16 cellular contexts compared by ENCODE assay signal in the genomic region with DNA sequence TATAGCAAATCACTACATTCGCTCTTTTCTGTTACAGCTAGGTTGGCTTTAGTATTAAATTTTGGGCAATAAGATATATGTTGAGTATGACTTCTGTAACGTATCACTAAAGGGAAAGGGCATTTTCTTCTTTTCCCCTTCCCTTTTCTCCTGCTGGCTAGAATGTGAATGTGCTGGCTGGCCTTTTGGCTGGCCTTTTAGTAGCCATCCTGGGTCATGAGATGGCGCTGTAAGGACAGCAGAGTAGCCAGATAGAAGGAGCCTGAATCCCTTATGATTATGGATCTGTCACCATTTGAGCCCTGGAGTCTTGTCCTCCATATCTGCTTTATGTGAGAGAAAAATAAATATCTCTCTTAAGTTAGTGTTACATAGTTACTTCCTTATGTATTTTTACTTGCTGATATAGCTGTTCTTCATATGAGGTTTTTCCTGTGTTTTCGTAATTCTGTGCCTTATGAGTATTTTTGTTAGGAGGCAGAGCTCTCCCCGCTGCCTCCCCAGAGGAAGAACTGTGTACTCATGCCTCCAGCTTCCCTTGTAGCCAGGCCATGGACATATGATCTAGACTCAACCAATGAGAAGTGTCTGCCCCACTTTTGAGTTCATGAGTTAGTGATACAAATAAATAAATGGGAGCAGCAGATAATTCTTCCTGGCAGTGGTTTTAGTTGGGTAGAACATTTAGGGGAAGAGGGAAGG.
DNase-seq lines count a peak whose midpoint lies in the region; ATAC-seq, FAIRE-seq and TF ChIP-seq lines count a peak whose summit lies in the region.
"Had no signal": no experiment of that assay in that cellular context is flagged by ENCODE, and none has a peak within 500 bp of the region (broad histone marks: within the 10 kb centered on the region; RNA-seq: fewer than 3 reads in every experiment).

No MANE protein-coding gene starts in this region.

- H3K79me2 ChIP-seq in H1 (ENCODE audit: control insufficient read depth in 1 of 2, insufficient read depth in 2 of 2, low read length in 2 of 2) (peaks cover 0 to 4% of the 10 kb centered on the region in 2 experiments; a peak in 1 of 4 replicates), mesendoderm (ENCODE audit: control insufficient read depth, insufficient read depth, low read length) (no peaks in the 10 kb centered on the region)

- 69% methylated on average over 5 of the region's 5 CpGs; no CpG with 5 or more reads in 1 of the 2 experiments for WGBS in H1 (ENCODE audit: extremely low coverage in 1 of 2, insufficient coverage in 1 of 2, insufficient read length in 1 of 2, insufficient replicate concordance in 2 of 2, low coverage in 1 of 2, low lambda C conversion rate in 2 of 2, missing lambda C conversion rate in 1 of 2), 2 experiments
- WGBS in mesendoderm (ENCODE audit: extremely low coverage, insufficient coverage, low lambda C conversion rate), result no CpG with 5 or more reads among the region's 5 CpGs

- H3K4me1 Mint-ChIP-seq in activated T-helper 17 cell treated with anti-CD3 and anti-CD28 coated beads, Interleukin-2, amount 50 U/mL, for 72 hours, result peaks cover 7% of the 10 kb centered on the region

- no peak overlapping the region for H2AFZ ChIP-seq in H1 (ENCODE audit: low read length)

- TF ChIP-seq RAD21 in H1 (IDR thresholded peaks at IDR 0.05 in 1 of 2, conservative IDR thresholded peaks at IDR 0.05 in 1 of 2; ENCODE audit: low read depth in 2 of 2, low read length in 2 of 2), result peak; percentile 76 to 80

- H3K4me1 ChIP-seq in H1 (replicated peaks in 1 of 4; ENCODE audit: control insufficient read depth in 3 of 4, insufficient read depth in 4 of 4, low read length in 3 of 4), result no peaks in the 10 kb centered on the region
- no peaks in the 10 kb centered on the region for H3K4me1 ChIP-seq in mesendoderm (ENCODE audit: control insufficient read depth, low read depth, low read length)
- H3K4me1 ChIP-seq in left lung, result no peaks in the 10 kb centered on the region

- H2BK120ac ChIP-seq in H1 (replicated peaks; ENCODE audit: low read depth, low read length) (no peak overlapping the region), mesendoderm (ENCODE audit: low read depth, low read length) (no peak overlapping the region)

- peak; percentile 43 for DNase-seq in EL
- DNase-seq in NCI-H69 (lab: John Stamatoyannopoulos, UW), result peak; percentile 7
- peak in 1 of 2 experiments; percentile 13 for DNase-seq in H1 (ENCODE audit: low read depth in 1 of 2, low spot score in 2 of 2)
- DNase-seq in mesendoderm, result peak; percentile 84
- DNase-seq in left lung, result no peak
- DNase-seq in activated CD4-positive, alpha-beta T cell treated with anti-CD3 and anti-CD28 coated beads for 48 hours, result no peak
- DNase-seq: activated CD4-positive, alpha-beta T cell treated with anti-CD3 and anti-CD28 coated beads for 36 hours; activated gamma-delta T cell; cortex of kidney; NCI-H1417 treated with DMSO at 0.1 percent for 48 hours; NCI-H774; posterior cingulate gyrus; stimulated activated CD4-positive, alpha-beta T cell treated with anti-CD3 and anti-CD28 coated beads, Interleukin-4, amount 100 ng/mL, for 4 hours had no signal

- H3K27me3 Mint-ChIP-seq in activated T-helper 17 cell treated with anti-CD3 and anti-CD28 coated beads, Interleukin-2, amount 50 U/mL, for 72 hours, result no peaks in the 10 kb centered on the region
- H3K27me3 Mint-ChIP-seq: activated CD4-positive, alpha-beta T cell treated with anti-CD3 and anti-CD28 coated beads for 36 hours had no signal

- no peak overlapping the region for H3K14ac ChIP-seq in H1 (ENCODE audit: insufficient read length)

- CTCF ChIA-PET in H1 (lab: Charles Lee; ENCODE audit: partially characterized antibody), result interaction anchor here (0.6 to 3.4 kb wide), 30 partner anchors 9 to 448 kb away, joined by 3 to 28 read pairs (median 4); no protein-coding TSS in a partner anchor

- H3K23ac ChIP-seq in H1 (ENCODE audit: insufficient read length), result no peak overlapping the region
- H3K23ac ChIP-seq in mesendoderm (ENCODE audit: low read length), result no peak overlapping the region

- no peaks in the 10 kb centered on the region for H4K20me1 ChIP-seq in H1 (replicated peaks in 1 of 2; ENCODE audit: control insufficient read depth in 1 of 2, insufficient read depth in 2 of 2, low read length in 2 of 2)

- no peak overlapping the region for H2BK20ac ChIP-seq in H1 (ENCODE audit: low read length)

- no peak overlapping the region for H4K8ac ChIP-seq in H1 (ENCODE audit: extremely low read depth, insufficient read depth, low read length)
- H4K8ac ChIP-seq in mesendoderm (ENCODE audit: low read depth, low read length), result no peak overlapping the region

- H2BK5ac ChIP-seq in H1 (ENCODE audit: low read depth, low read length) (0 out of 2 replicates have a peak overlapping the region, but pooled peaks have one; percentile 13), mesendoderm (ENCODE audit: low read length) (no peak overlapping the region)

- H3K4me2 ChIP-seq in H1 (ENCODE audit: insufficient read depth in 1 of 2, low read depth in 2 of 2, low read length in 2 of 2) (no peak overlapping the region), mesendoderm (ENCODE audit: low read length) (no peak overlapping the region)

- ATAC-seq in left lung, result no peak
- ATAC-seq in activated T-helper 17 cell treated with anti-CD3 and anti-CD28 coated beads, Interleukin-2, amount 50 U/mL, for 72 hours (replicated peaks), result no peak
- no peak for ATAC-seq in HG03460 (IDR thresholded peaks at IDR 0.05; ENCODE audit: unreplicated experiment)
- ATAC-seq: activated CD4-positive, alpha-beta T cell treated with anti-CD3 and anti-CD28 coated beads for 36 hours had no signal

- POLR2A ChIA-PET in H1 (lab: Charles Lee; ENCODE audit: partially characterized antibody), result no interaction called here

- no peaks in the 10 kb centered on the region for H3K23me2 ChIP-seq in H1 (ENCODE audit: low read depth, low read length)

- intact Hi-C loops in left lung (cut with DNase I), result no loop called here

- no peaks in the 10 kb centered on the region for H3K27me3 ChIP-seq in H1 (replicated peaks in 1 of 4; ENCODE audit: control insufficient read depth in 3 of 4, extremely low read depth in 1 of 4, insufficient read depth in 3 of 4, low read length in 3 of 4)
- no peaks in the 10 kb centered on the region for H3K27me3 ChIP-seq in mesendoderm (ENCODE audit: insufficient read depth, low read length, poor library complexity)
- no peaks in the 10 kb centered on the region for H3K27me3 ChIP-seq in left lung

- H3K56ac ChIP-seq in H1 (replicated peaks; ENCODE audit: insufficient read length, low read depth, low read length) (no peak overlapping the region), mesendoderm (ENCODE audit: low read length) (no peak overlapping the region)

- H4K5ac ChIP-seq in H1 (ENCODE audit: insufficient read length, low read depth, low read length), result no peak overlapping the region
- no peak overlapping the region for H4K5ac ChIP-seq in mesendoderm (ENCODE audit: low read length)

- no peak overlapping the region for H3K4me3 Mint-ChIP-seq in activated T-helper 17 cell treated with anti-CD3 and anti-CD28 coated beads, Interleukin-2, amount 50 U/mL, for 72 hours
- H3K4me3 Mint-ChIP-seq: activated CD4-positive, alpha-beta T cell treated with anti-CD3 and anti-CD28 coated beads for 36 hours had no signal

- no peak for TF ChIP-seq POLR2A in H1 (IDR thresholded peaks at IDR 0.05; ENCODE audit: control extremely low read depth in 1 of 2, low read depth in 2 of 2, low read length in 2 of 2)

- no peak overlapping the region for H2BK12ac ChIP-seq in H1 (ENCODE audit: low read depth, low read length)

- H3K36me3 Mint-ChIP-seq in activated T-helper 17 cell treated with anti-CD3 and anti-CD28 coated beads, Interleukin-2, amount 50 U/mL, for 72 hours (ENCODE audit: low read depth), result no peaks in the 10 kb centered on the region

- no peak overlapping the region for H4K91ac ChIP-seq in H1 (replicated peaks; ENCODE audit: insufficient read length, low read length)

- FAIRE-seq in H1 (lab: Jason Lieb, UNC), result peak; percentile 91

- H3K27ac ChIP-seq in H1 (ENCODE audit: low read depth, low read length) (no peak overlapping the region), mesendoderm (ENCODE audit: low read depth, low read length) (no peak overlapping the region), left lung (no peak overlapping the region)
- H3K27ac ChIP-seq: SK-N-MC had no signal

- no peak overlapping the region for H3K4me3 ChIP-seq in H1 (ENCODE audit: extremely low read depth in 1 of 4, insufficient read depth in 2 of 4, low read depth in 3 of 4, low read length in 4 of 4)
- no peak overlapping the region for H3K4me3 ChIP-seq in mesendoderm (ENCODE audit: low read length)
- H3K4me3 ChIP-seq in left lung, result no peak overlapping the region
- H3K4me3 ChIP-seq: SK-N-MC had no signal

- TF ChIP-seq CTCF in H1 (IDR thresholded peaks at IDR 0.05; ENCODE audit: control extremely low read depth in 1 of 3, insufficient read depth in 1 of 3, low read depth in 1 of 3, low read length in 3 of 3) (peak; percentile 58 to 98 (median 89)), left lung (IDR thresholded peaks at IDR 0.05) (no peak)

- no peak overlapping the region for H3K9ac ChIP-seq in H1 (replicated peaks in 1 of 4; ENCODE audit: extremely low read depth in 1 of 4, low read depth in 3 of 4, low read length in 3 of 4)
- H3K9ac ChIP-seq in mesendoderm (ENCODE audit: low read length), result no peak overlapping the region

- H3K36me3 ChIP-seq in H1 (ENCODE audit: control insufficient read depth in 2 of 4, insufficient read depth in 4 of 4, low read length in 3 of 4) (no peaks in the 10 kb centered on the region), mesendoderm (ENCODE audit: control insufficient read depth, insufficient read depth, low read length) (no peaks in the 10 kb centered on the region), left lung (no peaks in the 10 kb centered on the region)

- no peak overlapping the region for H3K27ac Mint-ChIP-seq in activated T-helper 17 cell treated with anti-CD3 and anti-CD28 coated beads, Interleukin-2, amount 50 U/mL, for 72 hours
- H3K27ac Mint-ChIP-seq: activated CD4-positive, alpha-beta T cell treated with anti-CD3 and anti-CD28 coated beads for 36 hours had no signal

- no peaks in the 10 kb centered on the region for H3K9me3 Mint-ChIP-seq in activated T-helper 17 cell treated with anti-CD3 and anti-CD28 coated beads, Interleukin-2, amount 50 U/mL, for 72 hours

- H3K18ac ChIP-seq in H1 (ENCODE audit: extremely low read depth, low read length) (no peak overlapping the region), mesendoderm (ENCODE audit: low read length) (no peak overlapping the region)

- H3K79me1 ChIP-seq in H1 (ENCODE audit: low read depth, low read length), result no peaks in the 10 kb centered on the region; the same call in 1 of the 2 replicates
- H3K79me1 ChIP-seq in mesendoderm (ENCODE audit: low read length), result no peaks in the 10 kb centered on the region

- H3K9me3 ChIP-seq in H1 (ENCODE audit: insufficient read depth in 2 of 2, low read depth in 1 of 2, low read length in 1 of 2) (no peaks in the 10 kb centered on the region), left lung (peaks cover 0 to 3% of the 10 kb centered on the region in 2 donors)

- H3K4ac ChIP-seq in H1 (replicated peaks; ENCODE audit: insufficient read length, low read depth, low read length), result no peak overlapping the region
- H3K4ac ChIP-seq in mesendoderm (ENCODE audit: low read depth, low read length), result no peak overlapping the region

- TF ChIP-seq EP300 in H1 (IDR thresholded peaks at IDR 0.05; ENCODE audit: borderline replicate concordance in 1 of 2, low read depth in 2 of 2, low read length in 2 of 2), result no peak

- H2BK15ac ChIP-seq in H1 (ENCODE audit: low read length) (no peak overlapping the region), mesendoderm (replicated peaks; ENCODE audit: low read depth) (no peak overlapping the region)

- no peak overlapping the region for H2AK5ac ChIP-seq in H1 (ENCODE audit: low read depth, low read length)
- no peak overlapping the region for H2AK5ac ChIP-seq in mesendoderm (ENCODE audit: low read length)

Comparison
In these comparisons a context has a peak if more than half of its experiments do, and no peak if none do; other contexts are left out.
1. DNase-seq: peak in EL (single experiment), NCI-H69 (single experiment) and mesendoderm (single experiment); none in left lung (0 of 2) and activated CD4-positive, alpha-beta T cell treated with anti-CD3 and anti-CD28 coated beads for 48 hours (single experiment).
2. CTCF ChIP-seq: peak in H1 (3 of 3); none in left lung (0 of 2).